ENCODE assay signal across 8 cellular contexts in genomic region chr3:168094877-168095610, GRCh38. TPM values are rescaled to one million over a fixed set of nuclear protein-coding genes. Genes with fewer than 3 reads are reported as not detected.
DNase-seq lines count a peak whose midpoint lies in the region; ATAC-seq, FAIRE-seq and TF ChIP-seq lines count a peak whose summit lies in the region.

No MANE protein-coding gene starts in this region.

- peak overlapping the region; percentile 92; the same call in 1 of the 2 replicates for H2BK5ac ChIP-seq in H1 (ENCODE audit: low read depth, low read length)

- H3K79me2 ChIP-seq in H1 (ENCODE audit: control insufficient read depth in 1 of 2, insufficient read depth in 2 of 2, low read length in 2 of 2), result peaks cover 0 to 39% of the 10 kb centered on the region in 2 experiments; a peak in 2 of 4 replicates

- no peak overlapping the region for H2BK20ac ChIP-seq in H1 (ENCODE audit: low read length)

- H3K9me3 Mint-ChIP-seq in activated CD4-positive, alpha-beta T cell treated with anti-CD3 and anti-CD28 coated beads, Interleukin-2, amount 10 ng/mL, durations not matched to agents 24 days and 14 days, result no peaks in the 10 kb centered on the region
- H3K9me3 Mint-ChIP-seq in memory B cell, result no peaks in the 10 kb centered on the region

- H3K18ac ChIP-seq in H1 (ENCODE audit: extremely low read depth, low read length), result peak overlapping the region; percentile 56; the same call in 1 of the 2 replicates

- H3K36me3 Mint-ChIP-seq in activated CD4-positive, alpha-beta T cell treated with anti-CD3 and anti-CD28 coated beads, Interleukin-2, amount 10 ng/mL, durations not matched to agents 24 days and 14 days (ENCODE audit: low read depth), result no peaks in the 10 kb centered on the region
- no peaks in the 10 kb centered on the region for H3K36me3 Mint-ChIP-seq in memory B cell

- peak overlapping the region; percentile 57; the same call in 1 of the 2 replicates for H4K8ac ChIP-seq in H1 (ENCODE audit: extremely low read depth, insufficient read depth, low read length)

- H2AK5ac ChIP-seq in H1 (ENCODE audit: low read depth, low read length), result no peak overlapping the region

- H2AFZ ChIP-seq in H1 (ENCODE audit: low read length), result peak overlapping the region; percentile 3; the same call in 1 of the 2 replicates

- intact Hi-C loops in activated CD4-positive, alpha-beta T cell treated with anti-CD3 and anti-CD28 coated beads, Interleukin-2, amount 10 ng/mL, durations not matched to agents 24 days and 14 days (cut with micrococcal nuclease), result loop anchor here (1.0 to 2.0 kb wide), 2 partner anchors 48 to 360 kb away; partner anchors contain the start of genes PDCD10 and SERPINI1

- peaks cover 10% of the 10 kb centered on the region for H3K4me1 Mint-ChIP-seq in activated CD4-positive, alpha-beta T cell treated with anti-CD3 and anti-CD28 coated beads, Interleukin-2, amount 10 ng/mL, durations not matched to agents 24 days and 14 days
- H3K4me1 Mint-ChIP-seq in memory B cell, result peaks cover 8% of the 10 kb centered on the region

- ATAC-seq in GM18508 (IDR thresholded peaks at IDR 0.05; ENCODE audit: insufficient read depth, unreplicated experiment), result peak; percentile 38
- ATAC-seq in HG02885 (IDR thresholded peaks at IDR 0.05; ENCODE audit: poor library complexity, unreplicated experiment), result peak; percentile 46
- ATAC-seq in memory B cell (ENCODE audit: low read depth), result peak; percentile 48

- H3K27ac ChIP-seq in H1 (ENCODE audit: low read depth, low read length), result 0 out of 2 replicates have a peak overlapping the region, but pooled peaks have one; percentile 31

- H3K4me3 ChIP-seq in H1 (ENCODE audit: extremely low read depth in 1 of 4, insufficient read depth in 2 of 4, low read depth in 3 of 4, low read length in 4 of 4), result peak overlapping the region; percentile 78 to 99 (median 86)

- 1% methylated on average over 46 of the region's 70 CpGs; no CpG with 5 or more reads in 1 of the 2 experiments for WGBS in H1 (ENCODE audit: extremely low coverage in 1 of 2, insufficient coverage in 1 of 2, insufficient read length in 1 of 2, insufficient replicate concordance in 2 of 2, low coverage in 1 of 2, low lambda C conversion rate in 2 of 2, missing lambda C conversion rate in 1 of 2), 2 experiments

- H4K5ac ChIP-seq in H1 (ENCODE audit: insufficient read length, low read depth, low read length), result peak overlapping the region; percentile 12

- H3K27me3 Mint-ChIP-seq in activated CD4-positive, alpha-beta T cell treated with anti-CD3 and anti-CD28 coated beads, Interleukin-2, amount 10 ng/mL, durations not matched to agents 24 days and 14 days, result peaks cover 37% of the 10 kb centered on the region
- no peaks in the 10 kb centered on the region for H3K27me3 Mint-ChIP-seq in memory B cell

- POLR2A ChIA-PET in H1 (lab: Charles Lee; ENCODE audit: partially characterized antibody), result interaction anchor here (1.1 kb wide), 1 partner anchor 9 kb away, joined by 3 read pairs; no protein-coding TSS in a partner anchor

- H2BK12ac ChIP-seq in H1 (ENCODE audit: low read depth, low read length), result no peak overlapping the region

- peak overlapping the region in 3 of 4 experiments; percentile 60 to 65 (median 62); a peak in 5 of 7 replicates for H3K9ac ChIP-seq in H1 (replicated peaks in 1 of 4; ENCODE audit: extremely low read depth in 1 of 4, low read depth in 3 of 4, low read length in 3 of 4)

- peak overlapping the region; percentile 6 for H4K91ac ChIP-seq in H1 (replicated peaks; ENCODE audit: insufficient read length, low read length)

- H3K23ac ChIP-seq in H1 (ENCODE audit: insufficient read length), result no peak overlapping the region

- no peak overlapping the region for H3K4ac ChIP-seq in H1 (replicated peaks; ENCODE audit: insufficient read length, low read depth, low read length)

- H3K14ac ChIP-seq in H1 (ENCODE audit: insufficient read length), result no peak overlapping the region

- H3K27ac Mint-ChIP-seq in activated CD4-positive, alpha-beta T cell treated with anti-CD3 and anti-CD28 coated beads, Interleukin-2, amount 10 ng/mL, durations not matched to agents 24 days and 14 days, result peak overlapping the region; percentile 79
- peak overlapping the region; percentile 92 for H3K27ac Mint-ChIP-seq in memory B cell

- H3K23me2 ChIP-seq in H1 (ENCODE audit: low read depth, low read length), result peaks cover 10% of the 10 kb centered on the region

- no peaks in the 10 kb centered on the region for H3K79me1 ChIP-seq in H1 (ENCODE audit: low read depth, low read length)

- no peaks in the 10 kb centered on the region for H3K9me3 ChIP-seq in H1 (ENCODE audit: insufficient read depth in 2 of 2, low read depth in 1 of 2, low read length in 1 of 2)

- no peaks in the 10 kb centered on the region for H3K27me3 ChIP-seq in H1 (replicated peaks in 1 of 4; ENCODE audit: control insufficient read depth in 3 of 4, extremely low read depth in 1 of 4, insufficient read depth in 3 of 4, low read length in 3 of 4)

- TF ChIP-seq CTCF in AG09319 (IDR thresholded peaks at IDR 0.05; ENCODE audit: low read depth, low read length) (peak; percentile 7), H1 (IDR thresholded peaks at IDR 0.05; ENCODE audit: control extremely low read depth in 1 of 3, insufficient read depth in 1 of 3, low read depth in 1 of 3, low read length in 3 of 3) (peak in 1 of 3 experiments; percentile 28; a peak in 1 of 4 replicates)

- no peaks in the 10 kb centered on the region for H3K36me3 ChIP-seq in H1 (ENCODE audit: control insufficient read depth in 2 of 4, insufficient read depth in 4 of 4, low read length in 3 of 4)

- no peak for DNase-seq in AG09319 (ENCODE audit: extremely low read depth, low read depth)
- peak; percentile 87 to 90 for DNase-seq in NCI-H2081 (lab: John Stamatoyannopoulos, UW)
- peak; percentile 80 for DNase-seq in activated CD4-positive, alpha-beta T cell treated with anti-CD3 and anti-CD28 coated beads, Interleukin-2, amount 10 ng/mL, durations not matched to agents 24 days and 14 days
- peak in 1 of 2 experiments; percentile 68 for DNase-seq in H1 (ENCODE audit: low read depth in 1 of 2, low spot score in 2 of 2)
- peak; percentile 35 to 57 for DNase-seq in memory B cell (ENCODE audit: low spot score in 2 of 2)
- peak; percentile 1 to 36 for DNase-seq in stimulated activated CD8-positive, alpha-beta memory T cell treated with anti-CD3 and anti-CD28 coated beads, Interleukin-7, amount 100 ng/mL, for 4 hours (ENCODE audit: low read depth in 2 of 2)

- peak overlapping the region; percentile 83 for H3K4me3 Mint-ChIP-seq in activated CD4-positive, alpha-beta T cell treated with anti-CD3 and anti-CD28 coated beads, Interleukin-2, amount 10 ng/mL, durations not matched to agents 24 days and 14 days
- peak overlapping the region; percentile 97 for H3K4me3 Mint-ChIP-seq in memory B cell

- H2BK120ac ChIP-seq in H1 (replicated peaks; ENCODE audit: low read depth, low read length), result no peak overlapping the region

- no peak for TF ChIP-seq RAD21 in H1 (IDR thresholded peaks at IDR 0.05 in 1 of 2, conservative IDR thresholded peaks at IDR 0.05 in 1 of 2; ENCODE audit: low read depth in 2 of 2, low read length in 2 of 2)

- peak overlapping the region; percentile 36 for H3K56ac ChIP-seq in H1 (replicated peaks; ENCODE audit: insufficient read length, low read depth, low read length)

- peaks cover 0 to 7% (median 1%) of the 10 kb centered on the region in 4 experiments; a peak in 4 of 7 replicates for H3K4me1 ChIP-seq in H1 (replicated peaks in 1 of 4; ENCODE audit: control insufficient read depth in 3 of 4, insufficient read depth in 4 of 4, low read length in 3 of 4)

- TF ChIP-seq EP300 in H1 (IDR thresholded peaks at IDR 0.05; ENCODE audit: borderline replicate concordance in 1 of 2, low read depth in 2 of 2, low read length in 2 of 2), result no peak

- peaks cover 0 to 4% of the 10 kb centered on the region in 2 experiments for H4K20me1 ChIP-seq in H1 (replicated peaks in 1 of 2; ENCODE audit: control insufficient read depth in 1 of 2, insufficient read depth in 2 of 2, low read length in 2 of 2)

- CTCF ChIA-PET in H1 (lab: Charles Lee; ENCODE audit: partially characterized antibody), result interaction anchor here (0.6 to 2.4 kb wide), 14 partner anchors 9 to 634 kb away, joined by 3 to 10 read pairs (median 4); no protein-coding TSS in a partner anchor

- peak overlapping the region; percentile 86 to 94 for H3K4me2 ChIP-seq in H1 (ENCODE audit: insufficient read depth in 1 of 2, low read depth in 2 of 2, low read length in 2 of 2)

- no peak for FAIRE-seq in H1 (lab: Jason Lieb, UNC)

- H2BK15ac ChIP-seq in H1 (ENCODE audit: low read length), result no peak overlapping the region

- peak in 1 of 2 experiments; percentile 27; a peak in 2 of 3 replicates for TF ChIP-seq POLR2A in H1 (IDR thresholded peaks at IDR 0.05; ENCODE audit: control extremely low read depth in 1 of 2, low read depth in 2 of 2, low read length in 2 of 2)

RNA-seq across cellular contexts. Expression of gene GOLIM4, which starts 0.7 kb away (rescaled TPM):
- total RNA-seq in activated CD4-positive, alpha-beta T cell treated with anti-CD3 and anti-CD28 coated beads, Interleukin-2, amount 10 ng/mL, durations not matched to agents 24 days and 14 days, result 8.5 and 8.6 TPM in 2 replicates
- 29.5 and 29.7 TPM in 2 replicates for total RNA-seq in H1 (2021; fragmentation: NEBNext Ultra II Directional; extraction: Animal tissue kit (Norgen Biotek cat#: 25700))
- polyA plus RNA-seq in H1 (2011; rRNA removed), result 5.0 and 5.6 TPM in 2 replicates
- 12.9 TPM for polyA plus RNA-seq in H1 (2011; cell fraction: cytosol; rRNA removed)
- 18.2 TPM for polyA plus RNA-seq in H1 (2011; cell fraction: nucleus; rRNA removed)
- polyA plus RNA-seq in H1 (2012, experiment 1 of 2), result 19.9 to 27.9 TPM (median 23.0 TPM) in 4 replicates
- polyA plus RNA-seq in H1 (2012, experiment 2 of 2), result 1.3 TPM
- 37.5 TPM for polyA plus RNA-seq in H1 (2013, experiment 1 of 2)
- polyA plus RNA-seq in H1 (2013, experiment 2 of 2), result 42.2 TPM
- polyA minus RNA-seq in H1 (2011; rRNA and poly(A)+ RNA removed), result 11.9 and 15.9 TPM in 2 replicates
- 14.0 TPM for polyA minus RNA-seq in H1 (2011; cell fraction: cytosol; rRNA and poly(A)+ RNA removed)
- 32.4 TPM for polyA minus RNA-seq in H1 (2011; cell fraction: nucleus; rRNA and poly(A)+ RNA removed)
